ENCODE assay signal across 1 cellular context in the genomic region with DNA sequence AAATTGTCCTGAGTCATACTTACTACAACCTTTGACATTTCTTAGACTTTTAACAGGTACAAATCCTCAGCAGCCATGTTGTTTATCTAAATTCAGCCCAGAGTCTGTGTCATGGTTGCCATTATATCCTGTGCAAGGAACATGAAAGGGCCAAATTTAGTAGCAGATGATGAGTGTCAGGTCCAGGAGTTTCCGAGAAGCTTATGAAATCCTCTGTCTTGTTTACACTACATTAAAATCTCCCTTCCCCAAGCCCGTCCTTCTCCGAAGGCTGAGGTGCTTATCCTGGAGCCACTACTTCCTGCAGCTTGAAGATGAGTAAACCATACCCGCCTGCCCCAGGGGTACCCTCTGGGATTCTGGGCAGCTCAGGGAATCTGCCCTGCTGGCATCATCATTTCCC.
TF ChIP-seq lines count a peak whose summit lies in the region.

No MANE protein-coding gene starts in this region.

TF ChIP-seq in HepG2, 621 proteins besides CTCF, POLR2A, EP300 and RAD21 (continued from another document):
- TF ChIP-seq, protein P1, sequence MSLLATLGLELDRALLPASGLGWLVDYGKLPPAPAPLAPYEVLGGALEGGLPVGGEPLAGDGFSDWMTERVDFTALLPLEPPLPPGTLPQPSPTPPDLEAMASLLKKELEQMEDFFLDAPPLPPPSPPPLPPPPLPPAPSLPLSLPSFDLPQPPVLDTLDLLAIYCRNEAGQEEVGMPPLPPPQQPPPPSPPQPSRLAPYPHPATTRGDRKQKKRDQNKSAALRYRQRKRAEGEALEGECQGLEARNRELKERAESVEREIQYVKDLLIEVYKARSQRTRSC (CRISPR knock-in tag; IDR thresholded peaks at IDR 0.05; ENCODE audit: low read depth): no peak
- TF ChIP-seq ZNF788 (CRISPR knock-in tag; IDR thresholded peaks at IDR 0.05; ENCODE audit: borderline replicate concordance) (no peak), CC2D1A (CRISPR knock-in tag; IDR thresholded peaks at IDR 0.05) (no peak), ZNF296 (CRISPR knock-in tag; conservative IDR thresholded peaks at IDR 0.05) (no peak), MAFF (IDR thresholded peaks at IDR 0.05; ENCODE audit: low read depth, low read length) (no peak)
- TF ChIP-seq, protein P2, sequence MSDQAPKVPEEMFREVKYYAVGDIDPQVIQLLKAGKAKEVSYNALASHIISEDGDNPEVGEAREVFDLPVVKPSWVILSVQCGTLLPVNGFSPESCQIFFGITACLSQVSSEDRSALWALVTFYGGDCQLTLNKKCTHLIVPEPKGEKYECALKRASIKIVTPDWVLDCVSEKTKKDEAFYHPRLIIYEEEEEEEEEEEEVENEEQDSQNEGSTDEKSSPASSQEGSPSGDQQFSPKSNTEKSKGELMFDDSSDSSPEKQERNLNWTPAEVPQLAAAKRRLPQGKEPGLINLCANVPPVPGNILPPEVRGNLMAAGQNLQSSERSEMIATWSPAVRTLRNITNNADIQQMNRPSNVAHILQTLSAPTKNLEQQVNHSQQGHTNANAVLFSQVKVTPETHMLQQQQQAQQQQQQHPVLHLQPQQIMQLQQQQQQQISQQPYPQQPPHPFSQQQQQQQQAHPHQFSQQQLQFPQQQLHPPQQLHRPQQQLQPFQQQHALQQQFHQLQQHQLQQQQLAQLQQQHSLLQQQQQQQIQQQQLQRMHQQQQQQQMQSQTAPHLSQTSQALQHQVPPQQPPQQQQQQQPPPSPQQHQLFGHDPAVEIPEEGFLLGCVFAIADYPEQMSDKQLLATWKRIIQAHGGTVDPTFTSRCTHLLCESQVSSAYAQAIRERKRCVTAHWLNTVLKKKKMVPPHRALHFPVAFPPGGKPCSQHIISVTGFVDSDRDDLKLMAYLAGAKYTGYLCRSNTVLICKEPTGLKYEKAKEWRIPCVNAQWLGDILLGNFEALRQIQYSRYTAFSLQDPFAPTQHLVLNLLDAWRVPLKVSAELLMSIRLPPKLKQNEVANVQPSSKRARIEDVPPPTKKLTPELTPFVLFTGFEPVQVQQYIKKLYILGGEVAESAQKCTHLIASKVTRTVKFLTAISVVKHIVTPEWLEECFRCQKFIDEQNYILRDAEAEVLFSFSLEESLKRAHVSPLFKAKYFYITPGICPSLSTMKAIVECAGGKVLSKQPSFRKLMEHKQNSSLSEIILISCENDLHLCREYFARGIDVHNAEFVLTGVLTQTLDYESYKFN (CRISPR knock-in tag; conservative IDR thresholded peaks at IDR 0.05): no peak
- TF ChIP-seq, protein P3, sequence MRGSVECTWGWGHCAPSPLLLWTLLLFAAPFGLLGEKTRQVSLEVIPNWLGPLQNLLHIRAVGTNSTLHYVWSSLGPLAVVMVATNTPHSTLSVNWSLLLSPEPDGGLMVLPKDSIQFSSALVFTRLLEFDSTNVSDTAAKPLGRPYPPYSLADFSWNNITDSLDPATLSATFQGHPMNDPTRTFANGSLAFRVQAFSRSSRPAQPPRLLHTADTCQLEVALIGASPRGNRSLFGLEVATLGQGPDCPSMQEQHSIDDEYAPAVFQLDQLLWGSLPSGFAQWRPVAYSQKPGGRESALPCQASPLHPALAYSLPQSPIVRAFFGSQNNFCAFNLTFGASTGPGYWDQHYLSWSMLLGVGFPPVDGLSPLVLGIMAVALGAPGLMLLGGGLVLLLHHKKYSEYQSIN (CRISPR knock-in tag; IDR thresholded peaks at IDR 0.05; ENCODE audit: borderline replicate concordance): no peak
TF ChIP-seq in HepG2: peak in this region for 0.
